ENCODE assay signal across 10 cellular contexts in the genomic region with DNA sequence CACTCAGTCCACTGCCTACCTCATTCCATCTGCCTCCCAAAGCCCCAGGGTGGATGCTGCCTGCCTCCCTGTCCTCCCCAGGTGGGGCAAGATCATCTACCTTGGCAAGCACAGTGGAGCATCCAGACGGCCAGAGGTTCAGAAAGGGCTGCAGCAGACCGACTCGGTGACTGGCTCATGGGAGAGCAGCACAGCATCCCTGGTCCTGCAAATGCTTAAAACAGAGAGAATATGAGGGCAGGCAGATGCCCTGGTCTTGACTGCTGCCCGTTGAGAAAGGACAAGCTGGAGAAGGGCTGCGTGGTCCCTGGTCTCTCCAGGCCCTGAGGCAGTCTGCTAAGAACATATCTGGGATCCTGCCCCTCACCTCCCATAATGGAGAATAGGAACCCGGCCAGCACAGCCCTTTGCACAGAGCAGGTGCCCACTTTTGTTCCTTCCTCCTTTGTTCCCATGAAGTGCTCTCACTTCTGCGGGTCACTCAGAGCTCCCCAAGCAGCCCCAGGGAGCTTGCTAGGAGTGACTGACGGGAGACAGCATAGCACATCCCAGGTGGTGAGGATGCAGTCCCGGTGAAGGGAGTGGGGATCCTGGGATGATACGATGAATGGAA. TPM values are rescaled to one million over a fixed set of nuclear protein-coding genes. Genes with fewer than 3 reads are reported as not detected.
DNase-seq lines count a peak whose midpoint lies in the region; ATAC-seq and TF ChIP-seq lines count a peak whose summit lies in the region.
"Had no signal": no experiment of that assay in that cellular context is flagged by ENCODE, and none has a peak within 500 bp of the region (broad histone marks: within the 10 kb centered on the region; RNA-seq: fewer than 3 reads in every experiment).

No MANE protein-coding gene starts in this region.

- H3K27me3 Mint-ChIP-seq in CD4-positive, alpha-beta memory T cell: no peaks in the 10 kb centered on the region

- CTCF ChIA-PET in CD4-positive, alpha-beta memory T cell (lab: Charles Lee; ENCODE audit: partially characterized antibody): interaction anchor here (1.4 to 1.8 kb wide), 2 partner anchors 8 to 22 kb away, joined by 4 to 8 read pairs; no protein-coding TSS in a partner anchor

- H3K9ac ChIP-seq in MM.1S (ENCODE audit: low read length): peak overlapping the region; percentile 92; the same call in 1 of the 2 replicates

- H3K27ac Mint-ChIP-seq in CD4-positive, alpha-beta memory T cell: peak overlapping the region; percentile 37 to 95 (median 90)

- peaks cover 28% of the 10 kb centered on the region for H3K36me3 ChIP-seq in CD4-positive, alpha-beta memory T cell (ENCODE audit: insufficient read depth, low read length)
- H3K36me3 ChIP-seq in MM.1S (replicated peaks; ENCODE audit: insufficient read depth, low read length) (peaks cover 4% of the 10 kb centered on the region; the same call in 1 of the 2 replicates), neutrophil (peaks cover 48% of the 10 kb centered on the region)

- H3K36me3 Mint-ChIP-seq in CD4-positive, alpha-beta memory T cell: peaks cover 24 to 46% of the 10 kb centered on the region in 2 donors

- intact Hi-C loops in CD4-positive, alpha-beta memory T cell (cut with micrococcal nuclease): loop anchor here (5.0 kb wide), 2 partner anchors 308 to 1177 kb away; partner anchors contain the start of gene SLC25A28
- intact Hi-C loops in dorsolateral prefrontal cortex (cut with DNase I) (loop anchor here in 1 of 2 donors (10.0 kb wide), 1 partner anchor 1179 kb away; the partner anchor contains the start of gene SLC25A28), posterior cingulate gyrus (cut with DNase I) (no loop called here)

- no peak for DNase-seq in CD4-positive, alpha-beta memory T cell
- DNase-seq in MM.1S (no peak), dorsolateral prefrontal cortex (peak in 1 of 10 donors; percentile 14), SIG-M5 treated with dmso at 0.1 percent for 504 hours (lab: John Stamatoyannopoulos, UW; ENCODE audit: unreplicated experiment) (no peak), posterior cingulate gyrus (no peak)
- DNase-seq: activated gamma-delta T cell; stimulated activated naive CD4-positive, alpha-beta T cell treated with Interleukin-2 at 50 U/mL for 16 hours had no signal

- H3K9me3 ChIP-seq in CD4-positive, alpha-beta memory T cell (ENCODE audit: control insufficient read depth in 1 of 2, low read length in 2 of 2): no peaks in the 10 kb centered on the region
- H3K9me3 ChIP-seq in MM.1S (replicated peaks; ENCODE audit: insufficient read depth, low read length): no peaks in the 10 kb centered on the region
- no peaks in the 10 kb centered on the region for H3K9me3 ChIP-seq in neutrophil

- H3K9me3 Mint-ChIP-seq in CD4-positive, alpha-beta memory T cell: no peaks in the 10 kb centered on the region

- ATAC-seq in GM21390 (IDR thresholded peaks at IDR 0.05; ENCODE audit: unreplicated experiment) (no peak), GM19324 (IDR thresholded peaks at IDR 0.05; ENCODE audit: low FRiP score, unreplicated experiment) (no peak)

- peaks cover 41% of the 10 kb centered on the region for H3K4me1 ChIP-seq in CD4-positive, alpha-beta memory T cell (ENCODE audit: insufficient read depth, low read length)
- H3K4me1 ChIP-seq in MM.1S (ENCODE audit: low read length) (peaks cover 9% of the 10 kb centered on the region; the same call in 1 of the 2 replicates), neutrophil (ENCODE audit: control insufficient read depth in 1 of 2, insufficient read depth in 1 of 2, low read depth in 1 of 2, low read length in 1 of 2) (peaks cover 12 to 14% of the 10 kb centered on the region in 2 experiments)

- peaks cover 33 to 66% (median 50%) of the 10 kb centered on the region in 4 donors for H3K4me1 Mint-ChIP-seq in CD4-positive, alpha-beta memory T cell

- no peaks in the 10 kb centered on the region for H3K9me2 ChIP-seq in MM.1S (replicated peaks; ENCODE audit: insufficient read depth, low read length)

- no peak overlapping the region for H2AFZ ChIP-seq in MM.1S (ENCODE audit: low read length)

- peak overlapping the region; percentile 73 to 84 for H3K4me3 ChIP-seq in CD4-positive, alpha-beta memory T cell (ENCODE audit: low read length in 2 of 2)
- H3K4me3 ChIP-seq in MM.1S (ENCODE audit: low read length): peak overlapping the region; percentile 88
- H3K4me3 ChIP-seq in dorsolateral prefrontal cortex: peak overlapping the region in 40 of 59 donors; percentile 63 to 98 (median 82)
- H3K4me3 ChIP-seq in neutrophil (ENCODE audit: low read depth in 1 of 2, low read length in 1 of 2): peak overlapping the region; percentile 75 to 78

- no peaks in the 10 kb centered on the region for H3K27me3 ChIP-seq in CD4-positive, alpha-beta memory T cell (ENCODE audit: insufficient read depth, low read length)
- no peaks in the 10 kb centered on the region for H3K27me3 ChIP-seq in MM.1S (replicated peaks; ENCODE audit: insufficient read depth, low read length)
- no peaks in the 10 kb centered on the region for H3K27me3 ChIP-seq in dorsolateral prefrontal cortex
- peaks cover 22% of the 10 kb centered on the region for H3K27me3 ChIP-seq in neutrophil

- peak overlapping the region; percentile 93 for H3K4me2 ChIP-seq in MM.1S (ENCODE audit: low read depth, low read length)

- POLR2A ChIA-PET in CD4-positive, alpha-beta memory T cell (lab: Charles Lee; ENCODE audit: partially characterized antibody): interaction anchor here (1.3 to 2.6 kb wide), 4 partner anchors 10 to 22 kb away, joined by 3 to 10 read pairs (median 6); no protein-coding TSS in a partner anchor

- H3F3A ChIP-seq in MM.1S (ENCODE audit: insufficient read depth, low read length): no peaks in the 10 kb centered on the region

- peaks cover 43% of the 10 kb centered on the region for H3K79me2 ChIP-seq in MM.1S (ENCODE audit: low read length)

- peak overlapping the region; percentile 76 for H3K27ac ChIP-seq in CD4-positive, alpha-beta memory T cell (ENCODE audit: low read depth, low read length)
- H3K27ac ChIP-seq in MM.1S (ENCODE audit: low read length): no peak overlapping the region
- peak overlapping the region in 40 of 59 donors; percentile 3 to 98 (median 93) for H3K27ac ChIP-seq in dorsolateral prefrontal cortex
- peak overlapping the region; percentile 84 for H3K27ac ChIP-seq in neutrophil

- H3K4me3 Mint-ChIP-seq in CD4-positive, alpha-beta memory T cell: peak overlapping the region; percentile 88 to 95 (median 94)

- TF ChIP-seq CTCF in MM.1S (IDR thresholded peaks at IDR 0.05; ENCODE audit: low read length) (no peak), dorsolateral prefrontal cortex (IDR thresholded peaks at IDR 0.05 in 54 of 56, conservative IDR thresholded peaks at IDR 0.05 in 2 of 56; ENCODE audit: low read depth in 1 of 56, partially characterized antibody in 56 of 56) (no peak), neutrophil (IDR thresholded peaks at IDR 0.05) (no peak)

- H4K20me1 ChIP-seq in MM.1S (ENCODE audit: insufficient read depth, low read length): no peaks in the 10 kb centered on the region

RNA-seq across cellular contexts. Expression of gene HPS1, which starts 1.4 kb away (rescaled TPM):
- 100 to 1,000 TPM; 106 to 115 TPM for total RNA-seq in CD4-positive, alpha-beta memory T cell
- 10 to 100 TPM; 72.0 to 76.7 TPM for polyA plus RNA-seq in CD4-positive, alpha-beta memory T cell
- total RNA-seq in dorsolateral prefrontal cortex: 10 to 100 TPM; 37.6 to 78.5 (median 54.4) TPM

RNA-seq across cellular contexts. Expression of gene PYROXD2, which starts 30.3 kb away (rescaled TPM):
- 10 to 100 TPM; 36.2 to 36.6 TPM for total RNA-seq in CD4-positive, alpha-beta memory T cell
- 1 to 10 TPM in 1 of 2 donors, under 1 TPM in 1; 0.98 to 2.8 TPM for polyA plus RNA-seq in CD4-positive, alpha-beta memory T cell
- 10 to 100 TPM in 88 of 120 experiments, 1 to 10 TPM in 32; 5.9 to 27.4 (median 12.6) TPM for total RNA-seq in dorsolateral prefrontal cortex
